In the genomic region with DNA sequence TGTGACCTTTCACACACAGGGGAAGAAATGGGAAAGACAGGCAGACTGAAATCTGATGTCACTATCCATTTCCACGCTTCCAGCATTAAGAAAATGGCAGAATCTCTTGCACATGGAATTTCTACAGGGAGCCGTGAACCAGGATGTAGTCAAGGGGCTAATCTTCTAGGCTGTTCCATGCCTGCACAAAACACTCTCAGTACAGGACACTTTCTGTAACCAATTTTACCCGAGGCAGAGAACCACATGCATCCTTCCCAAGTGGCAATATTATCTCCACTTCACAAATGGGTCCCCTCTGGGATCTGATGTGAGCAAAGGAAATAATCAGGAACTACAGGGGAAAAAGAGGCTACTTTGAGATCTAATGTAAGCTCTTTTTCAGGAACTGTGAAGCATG, we compare ENCODE assay signal across 35 cellular contexts.
"Had no signal": no experiment of that assay in that cellular context is flagged by ENCODE, and none has a peak within 500 bp of the region (broad histone marks: within the 10 kb centered on the region; RNA-seq: fewer than 3 reads in every experiment).

No MANE protein-coding gene starts in this region.

- H3K4me3 ChIP-seq: adrenal gland, body of pancreas, esophagus squamous epithelium, gastroesophageal sphincter, heart right ventricle had no signal

- H3K4me3 Mint-ChIP-seq: activated CD4-positive, alpha-beta memory T cell treated with anti-CD3 and anti-CD28 coated beads for 36 hours; activated CD4-positive, alpha-beta T cell treated with anti-CD3 and anti-CD28 coated beads for 36 hours; activated CD4-positive, alpha-beta T cell treated with anti-CD3 and anti-CD28 coated beads, Interleukin-2, amount 10 ng/mL, durations not matched to agents 24 days and 14 days; activated CD8-positive, alpha-beta memory T cell treated with anti-CD3 and anti-CD28 coated beads, Interleukin-2, amount 10 ng/mL, durations not matched to agents 7 days and 5 days; activated CD8-positive, alpha-beta T cell treated with anti-CD3 and anti-CD28 coated beads, Interleukin-2, amount 10 ng/mL, durations not matched to agents 7 days and 5 days; activated naive CD4-positive, alpha-beta T cell treated with anti-CD3 and anti-CD28 coated beads for 36 hours; activated naive CD4-positive, alpha-beta T cell treated with anti-CD3 and anti-CD28 coated beads, Interleukin-2, amount 50 U/mL, for 24 hours; activated naive CD8-positive, alpha-beta T cell treated with anti-CD3 and anti-CD28 coated beads for 36 hours; activated naive CD8-positive, alpha-beta T cell treated with anti-CD3 and anti-CD28 coated beads, Interleukin-2, amount 50 U/mL, for 24 hours; activated T-helper 1 cell treated with anti-CD3 and anti-CD28 coated beads, Interleukin-12 subunit alpha, Interleukin-12 subunit beta, Interleukin-2, Interleukin-4 antibody, amounts not matched to agents 30 ng/mL and 10 ng/mL and 1 ng/mL, durations not matched to agents 14 hours and 24 hours and 36 hours; effector memory CD8-positive, alpha-beta T cell; T-helper 17 cell; T-helper 2 cell treated with Interferon-gamma antibody and Interleukin-4, amounts not matched to agents 5 μg/mL and 100 μg/mL, for 36 hours had no signal

- H3K9me3 ChIP-seq: adrenal gland, body of pancreas, esophagus squamous epithelium, gastroesophageal sphincter, heart right ventricle had no signal

- H3K27ac Mint-ChIP-seq: activated CD4-positive, alpha-beta memory T cell treated with anti-CD3 and anti-CD28 coated beads for 36 hours; activated CD4-positive, alpha-beta T cell treated with anti-CD3 and anti-CD28 coated beads for 36 hours; activated CD4-positive, alpha-beta T cell treated with anti-CD3 and anti-CD28 coated beads, Interleukin-2, amount 10 ng/mL, durations not matched to agents 24 days and 14 days; activated CD8-positive, alpha-beta memory T cell treated with anti-CD3 and anti-CD28 coated beads, Interleukin-2, amount 10 ng/mL, durations not matched to agents 7 days and 5 days; activated CD8-positive, alpha-beta T cell treated with anti-CD3 and anti-CD28 coated beads, Interleukin-2, amount 10 ng/mL, durations not matched to agents 7 days and 5 days; activated naive CD4-positive, alpha-beta T cell treated with anti-CD3 and anti-CD28 coated beads for 36 hours; activated naive CD4-positive, alpha-beta T cell treated with anti-CD3 and anti-CD28 coated beads, Interleukin-2, amount 50 U/mL, for 24 hours; activated naive CD8-positive, alpha-beta T cell treated with anti-CD3 and anti-CD28 coated beads for 36 hours; activated naive CD8-positive, alpha-beta T cell treated with anti-CD3 and anti-CD28 coated beads, Interleukin-2, amount 50 U/mL, for 24 hours; activated T-helper 1 cell treated with anti-CD3 and anti-CD28 coated beads, Interleukin-12 subunit alpha, Interleukin-12 subunit beta, Interleukin-2, Interleukin-4 antibody, amounts not matched to agents 30 ng/mL and 10 ng/mL and 1 ng/mL, durations not matched to agents 14 hours and 24 hours and 36 hours; activated T-helper 2 cell treated with anti-CD3 and anti-CD28 coated beads, Interferon-gamma antibody, Interleukin-2, Interleukin-4, amounts not matched to agents 10 μg/mL and 5 μg/mL and 100 μg/mL, durations not matched to agents 14 hours and 24 hours and 36 hours; effector memory CD8-positive, alpha-beta T cell; T-helper 17 cell; T-helper 2 cell treated with Interferon-gamma antibody and Interleukin-4, amounts not matched to agents 5 μg/mL and 100 μg/mL, for 36 hours had no signal

- DNase-seq: activated CD4-positive, alpha-beta memory T cell treated with anti-CD3 and anti-CD28 coated beads for 36 hours; activated CD4-positive, alpha-beta T cell treated with anti-CD3 and anti-CD28 coated beads for 36 hours; activated CD4-positive, alpha-beta T cell treated with anti-CD3 and anti-CD28 coated beads, Interleukin-2, amount 10 ng/mL, durations not matched to agents 24 days and 14 days; activated CD4-positive, CD25-positive, alpha-beta regulatory T cell; activated CD4-positive, CD25-positive, alpha-beta regulatory T cell treated with anti-CD3 and anti-CD28 coated beads, Interleukin-2, amount 50 U/mL, for 72 hours; activated CD8-positive, alpha-beta memory T cell treated with anti-CD3 and anti-CD28 coated beads, Interleukin-2, amount 10 ng/mL, durations not matched to agents 7 days and 5 days; activated CD8-positive, alpha-beta memory T cell treated with anti-CD3 and anti-CD28 coated beads, Interleukin-2, amount 50 U/mL, for 4 hours; activated CD8-positive, alpha-beta T cell treated with anti-CD3 and anti-CD28 coated beads, Interleukin-2, amount 10 ng/mL, durations not matched to agents 7 days and 5 days; activated effector memory CD4-positive, alpha-beta T cell treated with anti-CD3 and anti-CD28 coated beads, Interleukin-2, amount 50 U/mL, for 16 hours; activated naive CD4-positive, alpha-beta T cell treated with anti-CD3 and anti-CD28 coated beads for 36 hours; activated naive CD8-positive, alpha-beta T cell treated with anti-CD3 and anti-CD28 coated beads for 36 hours; activated naive CD8-positive, alpha-beta T cell treated with anti-CD3 and anti-CD28 coated beads, Interleukin-2, amount 50 U/mL, for 24 hours; activated T-cell treated with anti-CD3 and anti-CD28 coated beads, Interleukin-2, amount 50 U/mL, for 1 hour; activated T-cell treated with anti-CD3 and anti-CD28 coated beads, Interleukin-2, amount 50 U/mL, for 48 hours; adrenal gland; amygdala; aorta; body of pancreas; caudate nucleus; cortex of kidney; dermis blood vessel endothelial cell; effector CD4-positive, alpha-beta T cell; effector memory CD8-positive, alpha-beta T cell; erythroblast; esophagus squamous epithelium; foreskin melanocyte; heart right ventricle; T-helper 17 cell; T1000 had no signal

- H3K27ac ChIP-seq: adrenal gland, body of pancreas, esophagus squamous epithelium, gastroesophageal sphincter, heart right ventricle had no signal

- H3K27me3 ChIP-seq: adrenal gland, body of pancreas, esophagus squamous epithelium, gastroesophageal sphincter, heart right ventricle had no signal

- H3K4me1 ChIP-seq: adrenal gland, body of pancreas, esophagus squamous epithelium had no signal

- H3K36me3 Mint-ChIP-seq: activated CD4-positive, alpha-beta memory T cell treated with anti-CD3 and anti-CD28 coated beads for 36 hours; activated CD8-positive, alpha-beta memory T cell treated with anti-CD3 and anti-CD28 coated beads, Interleukin-2, amount 10 ng/mL, durations not matched to agents 7 days and 5 days; activated naive CD4-positive, alpha-beta T cell treated with anti-CD3 and anti-CD28 coated beads, Interleukin-2, amount 50 U/mL, for 24 hours; activated naive CD8-positive, alpha-beta T cell treated with anti-CD3 and anti-CD28 coated beads for 36 hours had no signal

- H3K36me3 ChIP-seq: adrenal gland, esophagus squamous epithelium, gastroesophageal sphincter, heart right ventricle had no signal

- ATAC-seq: activated CD4-positive, alpha-beta T cell treated with anti-CD3 and anti-CD28 coated beads for 36 hours; activated CD8-positive, alpha-beta memory T cell treated with anti-CD3 and anti-CD28 coated beads, Interleukin-2, amount 10 ng/mL, durations not matched to agents 7 days and 5 days; activated CD8-positive, alpha-beta T cell treated with anti-CD3 and anti-CD28 coated beads, Interleukin-2, amount 10 ng/mL, durations not matched to agents 7 days and 5 days; activated naive CD8-positive, alpha-beta T cell treated with anti-CD3 and anti-CD28 coated beads, Interleukin-2, amount 50 U/mL, for 24 hours; body of pancreas; effector memory CD8-positive, alpha-beta T cell; gastroesophageal sphincter; heart right ventricle; T-helper 17 cell had no signal

- FAIRE-seq: colon had no signal

- H3K9me3 Mint-ChIP-seq: activated CD4-positive, alpha-beta memory T cell treated with anti-CD3 and anti-CD28 coated beads for 36 hours; activated CD4-positive, alpha-beta T cell treated with anti-CD3 and anti-CD28 coated beads, Interleukin-2, amount 10 ng/mL, durations not matched to agents 24 days and 14 days; activated naive CD4-positive, alpha-beta T cell treated with anti-CD3 and anti-CD28 coated beads for 36 hours; activated naive CD4-positive, alpha-beta T cell treated with anti-CD3 and anti-CD28 coated beads, Interleukin-2, amount 50 U/mL, for 24 hours; activated naive CD8-positive, alpha-beta T cell treated with anti-CD3 and anti-CD28 coated beads, Interleukin-2, amount 50 U/mL, for 24 hours; activated T-helper 1 cell treated with anti-CD3 and anti-CD28 coated beads, Interleukin-12 subunit alpha, Interleukin-12 subunit beta, Interleukin-2, Interleukin-4 antibody, amounts not matched to agents 30 ng/mL and 10 ng/mL and 1 ng/mL, durations not matched to agents 14 hours and 24 hours and 36 hours; activated T-helper 2 cell treated with anti-CD3 and anti-CD28 coated beads, Interferon-gamma antibody, Interleukin-2, Interleukin-4, amounts not matched to agents 10 μg/mL and 5 μg/mL and 100 μg/mL, durations not matched to agents 14 hours and 24 hours and 36 hours; effector memory CD8-positive, alpha-beta T cell; T-helper 2 cell treated with Interferon-gamma antibody and Interleukin-4, amounts not matched to agents 5 μg/mL and 100 μg/mL, for 36 hours had no signal
